ENCODE assay signal across 11 cellular contexts in genomic region chr18:3541549-3542386, GRCh38.
A peak's percentile ranks its signal among the peaks of the same experiment; 100 is the strongest.
DNase-seq lines count a peak whose midpoint lies in the region; ATAC-seq and TF ChIP-seq lines count a peak whose summit lies in the region.
"Had no signal": no experiment of that assay in that cellular context is flagged by ENCODE, and none has a peak within 500 bp of the region (broad histone marks: within the 10 kb centered on the region; RNA-seq: fewer than 3 reads in every experiment).

No MANE protein-coding gene starts in this region.

- H3F3A ChIP-seq in PC-3 (ENCODE audit: low read length, unreplicated experiment) = no peaks in the 10 kb centered on the region

- BruUV-seq in PC-3 (replicated peaks; lab: Mats Ljungman, UMichigan) = no TSS peak

- H2AFZ ChIP-seq in PC-3 (ENCODE audit: low read length) = no peak overlapping the region; the same call in 1 of the 2 replicates

- H3K27ac Mint-ChIP-seq in activated CD8-positive, alpha-beta T cell treated with anti-CD3 and anti-CD28 coated beads for 36 hours = peak overlapping the region; percentile 3
- H3K27ac Mint-ChIP-seq in activated CD8-positive, alpha-beta T cell treated with anti-CD3 and anti-CD28 coated beads, Interleukin-2, amount 10 ng/mL, durations not matched to agents 7 days and 5 days = no peak overlapping the region
- H3K27ac Mint-ChIP-seq in stimulated activated memory B cell treated with anti-CD40 and anti-IgM and Interleukin-4, amounts not matched to agents 10 μg/mL and 1 μg/mL and 100 μg/mL, for 72 hours = peak overlapping the region; percentile 28

- no peaks in the 10 kb centered on the region for H3K27me3 Mint-ChIP-seq in activated CD8-positive, alpha-beta T cell treated with anti-CD3 and anti-CD28 coated beads for 36 hours
- H3K27me3 Mint-ChIP-seq in activated CD8-positive, alpha-beta T cell treated with anti-CD3 and anti-CD28 coated beads, Interleukin-2, amount 10 ng/mL, durations not matched to agents 7 days and 5 days (ENCODE audit: low read depth) = peaks cover 5% of the 10 kb centered on the region
- H3K27me3 Mint-ChIP-seq in stimulated activated memory B cell treated with anti-CD40 and anti-IgM and Interleukin-4, amounts not matched to agents 10 μg/mL and 1 μg/mL and 100 μg/mL, for 72 hours = no peaks in the 10 kb centered on the region

- H3K27me3 ChIP-seq in PC-3 (ENCODE audit: low read length) (no peaks in the 10 kb centered on the region), heart right ventricle (no peaks in the 10 kb centered on the region)
- H3K27me3 ChIP-seq: ascending aorta had no signal

- 70 to 73% methylated on average over 5 of the region's 5 CpGs for WGBS in heart right ventricle, 2 donors

- H3K36me3 ChIP-seq in PC-3 (ENCODE audit: low read depth, low read length) = no peaks in the 10 kb centered on the region
- no peaks in the 10 kb centered on the region for H3K36me3 ChIP-seq in heart right ventricle
- H3K36me3 ChIP-seq: ascending aorta had no signal

- intact Hi-C loops in activated CD8-positive, alpha-beta T cell treated with anti-CD3 and anti-CD28 coated beads for 36 hours (cut with micrococcal nuclease) = no loop called here
- intact Hi-C loops in PC-3 (cut with micrococcal nuclease) (no loop called here), heart right ventricle (cut with DNase I) (no loop called here)

- no peak overlapping the region for H3K4me3 Mint-ChIP-seq in activated CD8-positive, alpha-beta T cell treated with anti-CD3 and anti-CD28 coated beads for 36 hours
- no peak overlapping the region for H3K4me3 Mint-ChIP-seq in activated CD8-positive, alpha-beta T cell treated with anti-CD3 and anti-CD28 coated beads, Interleukin-2, amount 10 ng/mL, durations not matched to agents 7 days and 5 days
- H3K4me3 Mint-ChIP-seq in stimulated activated memory B cell treated with anti-CD40 and anti-IgM and Interleukin-4, amounts not matched to agents 10 μg/mL and 1 μg/mL and 100 μg/mL, for 72 hours = peak overlapping the region; percentile 9
- H3K4me3 Mint-ChIP-seq: neural crest cell had no signal

- H3K9ac ChIP-seq in PC-3 (ENCODE audit: low read length) = no peak overlapping the region

- H3K4me2 ChIP-seq in PC-3 (ENCODE audit: low read length) = peak overlapping the region; percentile 62

- no peaks in the 10 kb centered on the region for H3K9me3 Mint-ChIP-seq in activated CD8-positive, alpha-beta T cell treated with anti-CD3 and anti-CD28 coated beads for 36 hours
- H3K9me3 Mint-ChIP-seq in activated CD8-positive, alpha-beta T cell treated with anti-CD3 and anti-CD28 coated beads, Interleukin-2, amount 10 ng/mL, durations not matched to agents 7 days and 5 days (ENCODE audit: insufficient read depth) = no peaks in the 10 kb centered on the region
- H3K9me3 Mint-ChIP-seq in stimulated activated memory B cell treated with anti-CD40 and anti-IgM and Interleukin-4, amounts not matched to agents 10 μg/mL and 1 μg/mL and 100 μg/mL, for 72 hours = no peaks in the 10 kb centered on the region
- H3K9me3 Mint-ChIP-seq: neural crest cell had no signal

- DNase-seq in activated CD8-positive, alpha-beta T cell treated with anti-CD3 and anti-CD28 coated beads for 36 hours = peak; percentile 51
- no peak for DNase-seq in activated CD8-positive, alpha-beta T cell treated with anti-CD3 and anti-CD28 coated beads, Interleukin-2, amount 10 ng/mL, durations not matched to agents 7 days and 5 days
- DNase-seq in PC-3 (peak; percentile 12), medulla oblongata (ENCODE audit: extremely low spot score) (no peak), heart right ventricle (no peak)

- H3K27ac ChIP-seq in PC-3 (ENCODE audit: low read length) (no peak overlapping the region), heart right ventricle (no peak overlapping the region)
- H3K27ac ChIP-seq: ascending aorta, SK-N-MC had no signal

- H3K36me3 Mint-ChIP-seq in activated CD8-positive, alpha-beta T cell treated with anti-CD3 and anti-CD28 coated beads for 36 hours (ENCODE audit: low read depth) = no peaks in the 10 kb centered on the region
- H3K36me3 Mint-ChIP-seq in activated CD8-positive, alpha-beta T cell treated with anti-CD3 and anti-CD28 coated beads, Interleukin-2, amount 10 ng/mL, durations not matched to agents 7 days and 5 days (ENCODE audit: low read depth) = no peaks in the 10 kb centered on the region
- H3K36me3 Mint-ChIP-seq in stimulated activated memory B cell treated with anti-CD40 and anti-IgM and Interleukin-4, amounts not matched to agents 10 μg/mL and 1 μg/mL and 100 μg/mL, for 72 hours = no peaks in the 10 kb centered on the region

- no peaks in the 10 kb centered on the region for H3K9me3 ChIP-seq in PC-3 (ENCODE audit: low read length)
- H3K9me3 ChIP-seq in heart right ventricle = no peaks in the 10 kb centered on the region
- H3K9me3 ChIP-seq: ascending aorta had no signal

- H4K20me1 ChIP-seq in PC-3 (ENCODE audit: low read length) = no peaks in the 10 kb centered on the region

- peaks cover 15% of the 10 kb centered on the region for H3K4me1 ChIP-seq in PC-3 (ENCODE audit: insufficient read depth, low read length)
- H3K4me1 ChIP-seq in heart right ventricle = peaks cover 0 to 4% (median 0%) of the 10 kb centered on the region in 9 donors
- H3K4me1 ChIP-seq: ascending aorta had no signal

- no peak for TF ChIP-seq CTCF in activated CD8-positive, alpha-beta T cell treated with anti-CD3 and anti-CD28 coated beads for 36 hours (IDR thresholded peaks at IDR 0.05)
- no peak for TF ChIP-seq CTCF in PC-3 (conservative IDR thresholded peaks at IDR 0.05; ENCODE audit: low read depth, low read length)
- TF ChIP-seq CTCF in heart right ventricle (IDR thresholded peaks at IDR 0.05) = no peak

- H3K79me2 ChIP-seq in PC-3 (ENCODE audit: low read length) = no peaks in the 10 kb centered on the region

- no peak overlapping the region for H3K4me3 ChIP-seq in PC-3 (ENCODE audit: low read length)
- H3K4me3 ChIP-seq in heart right ventricle = no peak overlapping the region
- H3K4me3 ChIP-seq: ascending aorta, SK-N-MC had no signal

- ATAC-seq in activated CD8-positive, alpha-beta T cell treated with anti-CD3 and anti-CD28 coated beads for 36 hours = peak; percentile 96
- no peak for ATAC-seq in activated CD8-positive, alpha-beta T cell treated with anti-CD3 and anti-CD28 coated beads, Interleukin-2, amount 10 ng/mL, durations not matched to agents 7 days and 5 days
- ATAC-seq in HG02623 (IDR thresholded peaks at IDR 0.05; ENCODE audit: unreplicated experiment) = peak; percentile 98
- ATAC-seq in PC-3 = no peak
- ATAC-seq in stimulated activated memory B cell treated with anti-CD40 and anti-IgM and Interleukin-4, amounts not matched to agents 10 μg/mL and 1 μg/mL and 100 μg/mL, for 72 hours = peak; percentile 96
- no peak for ATAC-seq in heart right ventricle
- ATAC-seq in HG03025 (IDR thresholded peaks at IDR 0.05; ENCODE audit: low FRiP score, unreplicated experiment) = no peak

- H3K4me1 Mint-ChIP-seq in activated CD8-positive, alpha-beta T cell treated with anti-CD3 and anti-CD28 coated beads for 36 hours (ENCODE audit: low read depth) = peaks cover 21% of the 10 kb centered on the region
- H3K4me1 Mint-ChIP-seq in activated CD8-positive, alpha-beta T cell treated with anti-CD3 and anti-CD28 coated beads, Interleukin-2, amount 10 ng/mL, durations not matched to agents 7 days and 5 days (ENCODE audit: low read depth) = no peaks in the 10 kb centered on the region
- H3K4me1 Mint-ChIP-seq in stimulated activated memory B cell treated with anti-CD40 and anti-IgM and Interleukin-4, amounts not matched to agents 10 μg/mL and 1 μg/mL and 100 μg/mL, for 72 hours = peaks cover 26% of the 10 kb centered on the region

- CTCF ChIA-PET in activated CD8-positive, alpha-beta T cell treated with anti-CD3 and anti-CD28 coated beads for 36 hours (lab: Charles Lee) = interaction anchor here (1.4 kb wide), 1 partner anchor 44 kb away, joined by 3 read pairs; no protein-coding TSS in a partner anchor
- CTCF ChIA-PET in activated CD8-positive, alpha-beta T cell treated with anti-CD3 and anti-CD28 coated beads, Interleukin-2, amount 10 ng/mL, durations not matched to agents 7 days and 5 days (lab: Charles Lee) = no interaction called here
- CTCF ChIA-PET in PC-3 (lab: Charles Lee) = interaction anchor here (0.6 kb wide), 1 partner anchor 66 kb away, joined by 5 read pairs; no protein-coding TSS in a partner anchor

- POLR2A ChIA-PET in activated CD8-positive, alpha-beta T cell treated with anti-CD3 and anti-CD28 coated beads for 36 hours (lab: Charles Lee) = interaction anchor here (1.2 kb wide), 1 partner anchor 16 kb away, joined by 3 read pairs; no protein-coding TSS in a partner anchor
- POLR2A ChIA-PET in activated CD8-positive, alpha-beta T cell treated with anti-CD3 and anti-CD28 coated beads, Interleukin-2, amount 10 ng/mL, durations not matched to agents 7 days and 5 days (lab: Charles Lee) = no interaction called here
- POLR2A ChIA-PET in PC-3 (lab: Charles Lee; ENCODE audit: unreplicated experiment) = no interaction called here

- no peaks in the 10 kb centered on the region for H3K9me2 ChIP-seq in PC-3 (replicated peaks; ENCODE audit: low read length)

Comparison
In these comparisons a context has a peak if more than half of its experiments do, and no peak if none do; other contexts are left out.
1. ATAC-seq: peak in activated CD8-positive, alpha-beta T cell treated with anti-CD3 and anti-CD28 coated beads for 36 hours (single experiment), HG02623 (single experiment) and stimulated activated memory B cell treated with anti-CD40 and anti-IgM and Interleukin-4, amounts not matched to agents 10 μg/mL and 1 μg/mL and 100 μg/mL, for 72 hours (single experiment); none in activated CD8-positive, alpha-beta T cell treated with anti-CD3 and anti-CD28 coated beads, Interleukin-2, amount 10 ng/mL, durations not matched to agents 7 days and 5 days (single experiment), PC-3 (single experiment), heart right ventricle (0 of 8) and HG03025 (single experiment).
2. DNase-seq: peak in activated CD8-positive, alpha-beta T cell treated with anti-CD3 and anti-CD28 coated beads for 36 hours (single experiment) and PC-3 (single experiment); none in activated CD8-positive, alpha-beta T cell treated with anti-CD3 and anti-CD28 coated beads, Interleukin-2, amount 10 ng/mL, durations not matched to agents 7 days and 5 days (single experiment), medulla oblongata (single experiment) and heart right ventricle (0 of 2).